ENCODE assay signal across 29 cellular contexts in genomic region chr7:46195934-46196333, GRCh38.
"Had no signal": no experiment of that assay in that cellular context is flagged by ENCODE, and none has a peak within 500 bp of the region (broad histone marks: within the 10 kb centered on the region; RNA-seq: fewer than 3 reads in every experiment).

No MANE protein-coding gene starts in this region.

- DNase-seq: colonic mucosa; cortex of kidney; dermis blood vessel endothelial cell; dorsolateral prefrontal cortex; effector CD4-positive, alpha-beta T cell; effector CD8-positive, alpha-beta T cell; effector memory CD4-positive, alpha-beta T cell; effector memory CD8-positive, alpha-beta T cell; endodermal cell; erythroblast; esophagus squamous epithelium; foreskin fibroblast; foreskin keratinocyte; foreskin melanocyte; gastrocnemius medialis; glutamatergic neuron; head of caudate nucleus; heart left ventricle; heart right ventricle had no signal

- H3K9me3 ChIP-seq: colonic mucosa, esophagus muscularis mucosa, esophagus squamous epithelium, gastrocnemius medialis, gastroesophageal sphincter, heart right ventricle had no signal

- H3K27me3 Mint-ChIP-seq: dendritic cell treated with granulocyte-macrophage colony-stimulating factor and Interleukin-4, amounts not matched to agents 40 ng/mL and 50 ng/mL, for 4 days; effector memory CD8-positive, alpha-beta T cell had no signal

- FAIRE-seq: colon, endometrium, endothelial cell of umbilical vein, frontal cortex had no signal

- ATAC-seq: effector memory CD8-positive, alpha-beta T cell; esophagus mucosa; foreskin keratinocyte; gastrocnemius medialis; gastroesophageal sphincter; heart left ventricle; heart right ventricle had no signal

- H3K36me3 ChIP-seq: colonic mucosa, esophagus muscularis mucosa, esophagus squamous epithelium, gastrocnemius medialis, gastroesophageal sphincter, heart left ventricle, heart right ventricle had no signal

- H3K4me1 ChIP-seq: colonic mucosa, esophagus muscularis mucosa, esophagus squamous epithelium, gastrocnemius medialis, gastroesophageal sphincter had no signal

- H3K4me3 Mint-ChIP-seq: dendritic cell treated with granulocyte-macrophage colony-stimulating factor and Interleukin-4, amounts not matched to agents 40 ng/mL and 50 ng/mL, for 4 days; effector memory CD8-positive, alpha-beta T cell; endodermal cell had no signal

- H3K27me3 ChIP-seq: colonic mucosa, esophagus muscularis mucosa, esophagus squamous epithelium, foreskin keratinocyte, gastrocnemius medialis, gastroesophageal sphincter, heart left ventricle, heart right ventricle had no signal

- H3K27ac Mint-ChIP-seq: dendritic cell treated with granulocyte-macrophage colony-stimulating factor and Interleukin-4, amounts not matched to agents 40 ng/mL and 50 ng/mL, for 4 days; effector memory CD8-positive, alpha-beta T cell; endodermal cell had no signal

- H3K9me3 Mint-ChIP-seq: dendritic cell treated with granulocyte-macrophage colony-stimulating factor and Interleukin-4, amounts not matched to agents 40 ng/mL and 50 ng/mL, for 4 days; endodermal cell had no signal

- H3K27ac ChIP-seq: colonic mucosa, coronary artery, dorsolateral prefrontal cortex, epithelial cell of prostate, esophagus muscularis mucosa, esophagus squamous epithelium, foreskin keratinocyte, gastrocnemius medialis, gastroesophageal sphincter, heart left ventricle, heart right ventricle had no signal

- H3K4me3 ChIP-seq: colonic mucosa, coronary artery, dorsolateral prefrontal cortex, esophagus muscularis mucosa, esophagus squamous epithelium, gastrocnemius medialis, gastroesophageal sphincter, heart left ventricle, heart right ventricle had no signal
